Comparison of ENCODE assay signal across 1 cellular context in the genomic region with DNA sequence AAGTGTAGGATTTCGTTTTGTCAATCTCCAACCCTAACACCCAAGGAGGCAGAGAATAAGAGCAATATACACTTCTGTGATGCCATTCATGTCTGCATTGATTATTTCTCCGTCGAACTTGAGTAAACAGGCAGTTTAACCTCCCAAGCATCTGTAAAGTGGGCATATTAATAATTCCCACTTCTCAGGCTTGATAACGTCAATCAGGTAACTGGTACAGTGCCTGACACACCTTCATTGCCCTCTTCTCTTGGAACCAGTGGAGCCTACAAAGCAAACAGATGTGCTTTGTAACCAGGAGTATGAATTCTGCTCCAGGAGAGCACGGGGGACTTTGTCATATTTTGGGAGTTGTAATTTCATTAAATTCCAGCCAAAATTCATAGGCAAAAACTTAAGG.
TF ChIP-seq lines count a peak whose summit lies in the region.

No MANE protein-coding gene starts in this region.

TF ChIP-seq in H1, 55 proteins besides CTCF, POLR2A, EP300 and RAD21 (continued from another document):
- TF ChIP-seq, protein P1, sequence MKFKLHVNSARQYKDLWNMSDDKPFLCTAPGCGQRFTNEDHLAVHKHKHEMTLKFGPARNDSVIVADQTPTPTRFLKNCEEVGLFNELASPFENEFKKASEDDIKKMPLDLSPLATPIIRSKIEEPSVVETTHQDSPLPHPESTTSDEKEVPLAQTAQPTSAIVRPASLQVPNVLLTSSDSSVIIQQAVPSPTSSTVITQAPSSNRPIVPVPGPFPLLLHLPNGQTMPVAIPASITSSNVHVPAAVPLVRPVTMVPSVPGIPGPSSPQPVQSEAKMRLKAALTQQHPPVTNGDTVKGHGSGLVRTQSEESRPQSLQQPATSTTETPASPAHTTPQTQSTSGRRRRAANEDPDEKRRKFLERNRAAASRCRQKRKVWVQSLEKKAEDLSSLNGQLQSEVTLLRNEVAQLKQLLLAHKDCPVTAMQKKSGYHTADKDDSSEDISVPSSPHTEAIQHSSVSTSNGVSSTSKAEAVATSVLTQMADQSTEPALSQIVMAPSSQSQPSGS (IDR thresholded peaks at IDR 0.05; ENCODE audit: low read length), result no peak
- TF ChIP-seq HDAC2 (IDR thresholded peaks at IDR 0.05; ENCODE audit: borderline replicate concordance in 1 of 2, low read depth in 2 of 2, low read length in 2 of 2), result no peak
- TF ChIP-seq KDM4A (IDR thresholded peaks at IDR 0.05; ENCODE audit: low read depth, low read length, severe bottlenecking), result no peak
- no peak for TF ChIP-seq KDM1A (IDR thresholded peaks at IDR 0.05; ENCODE audit: borderline replicate concordance, low read length)
